ENCODE assay signal across 10 cellular contexts in genomic region chr11:84249344-84250135, GRCh38.
DNase-seq lines count a peak whose midpoint lies in the region; ATAC-seq and TF ChIP-seq lines count a peak whose summit lies in the region.
"Had no signal": no experiment of that assay in that cellular context is flagged by ENCODE, and none has a peak within 500 bp of the region (broad histone marks: within the 10 kb centered on the region; RNA-seq: fewer than 3 reads in every experiment).

No MANE protein-coding gene starts in this region.

- H3K9me3 ChIP-seq in lung (ENCODE audit: control insufficient read depth in 2 of 2, insufficient read depth in 1 of 2, low read length in 1 of 2): no peaks in the 10 kb centered on the region
- H3K9me3 ChIP-seq in naive thymus-derived CD4-positive, alpha-beta T cell (ENCODE audit: control insufficient read depth in 2 of 3, low read length in 3 of 3): no peaks in the 10 kb centered on the region
- no peaks in the 10 kb centered on the region for H3K9me3 ChIP-seq in effector memory CD4-positive, alpha-beta T cell (ENCODE audit: control insufficient read depth, low read length)
- H3K9me3 ChIP-seq: spleen had no signal

- H3K27me3 Mint-ChIP-seq in naive thymus-derived CD4-positive, alpha-beta T cell: no peaks in the 10 kb centered on the region
- H3K27me3 Mint-ChIP-seq: memory B cell had no signal

- no peak for TF ChIP-seq CTCF in lung (IDR thresholded peaks at IDR 0.05; ENCODE audit: control extremely low read depth, extremely low read depth)

- H3K27ac ChIP-seq in lung (ENCODE audit: low read depth in 1 of 2, low read length in 1 of 2): peak overlapping the region in 1 of 2 donors; percentile 16
- no peak overlapping the region for H3K27ac ChIP-seq in naive thymus-derived CD4-positive, alpha-beta T cell (ENCODE audit: low read depth, low read length)
- no peak overlapping the region for H3K27ac ChIP-seq in effector memory CD4-positive, alpha-beta T cell (ENCODE audit: insufficient read depth, low read length, poor library complexity, severe bottlenecking)
- H3K27ac ChIP-seq: spleen had no signal

- intact Hi-C loops in naive thymus-derived CD4-positive, alpha-beta T cell (cut with micrococcal nuclease): no loop called here

- H3K36me3 ChIP-seq in lung (ENCODE audit: control insufficient read depth in 2 of 2, insufficient read depth in 2 of 2, low read length in 2 of 2): no peaks in the 10 kb centered on the region
- no peaks in the 10 kb centered on the region for H3K36me3 ChIP-seq in naive thymus-derived CD4-positive, alpha-beta T cell (ENCODE audit: control insufficient read depth in 2 of 3, insufficient read depth in 3 of 3, low read length in 3 of 3)
- no peaks in the 10 kb centered on the region for H3K36me3 ChIP-seq in effector memory CD4-positive, alpha-beta T cell (ENCODE audit: control insufficient read depth, insufficient read depth, low read length)
- H3K36me3 ChIP-seq: spleen had no signal

- DNase-seq in M059J (ENCODE audit: low read depth) (peak; percentile 41), lung (ENCODE audit: low spot score) (no peak), AG08396 (ENCODE audit: low spot score) (no peak)
- DNase-seq in naive thymus-derived CD4-positive, alpha-beta T cell: no peak
- no peak for DNase-seq in effector memory CD4-positive, alpha-beta T cell
- DNase-seq: spleen had no signal

- H3K27me3 ChIP-seq in lung (ENCODE audit: control insufficient read depth, insufficient read depth): no peaks in the 10 kb centered on the region
- H3K27me3 ChIP-seq in naive thymus-derived CD4-positive, alpha-beta T cell (ENCODE audit: control insufficient read depth in 2 of 2, insufficient read depth in 2 of 2, low read length in 2 of 2): no peaks in the 10 kb centered on the region
- no peaks in the 10 kb centered on the region for H3K27me3 ChIP-seq in effector memory CD4-positive, alpha-beta T cell (replicated peaks; ENCODE audit: control insufficient read depth, insufficient read depth, low read length, poor library complexity, severe bottlenecking)
- H3K27me3 ChIP-seq: spleen had no signal

- peaks cover 0 to 11% (median 1%) of the 10 kb centered on the region in 11 donors for H3K9me3 Mint-ChIP-seq in naive thymus-derived CD4-positive, alpha-beta T cell
- H3K9me3 Mint-ChIP-seq: memory B cell had no signal

- POLR2A ChIA-PET in naive thymus-derived CD4-positive, alpha-beta T cell (lab: Charles Lee): no interaction called here

- H3K27ac Mint-ChIP-seq in naive thymus-derived CD4-positive, alpha-beta T cell: no peak overlapping the region
- H3K27ac Mint-ChIP-seq: memory B cell had no signal

- H3K4me3 Mint-ChIP-seq in naive thymus-derived CD4-positive, alpha-beta T cell: no peak overlapping the region
- H3K4me3 Mint-ChIP-seq: memory B cell had no signal

- no peaks in the 10 kb centered on the region for H3K36me3 Mint-ChIP-seq in naive thymus-derived CD4-positive, alpha-beta T cell
- H3K36me3 Mint-ChIP-seq: memory B cell had no signal

- no peaks in the 10 kb centered on the region for H3K4me1 Mint-ChIP-seq in naive thymus-derived CD4-positive, alpha-beta T cell
- H3K4me1 Mint-ChIP-seq: memory B cell had no signal

- CTCF ChIA-PET in naive thymus-derived CD4-positive, alpha-beta T cell (lab: Charles Lee): no interaction called here

- 63 to 80% methylated on average over 4 of the region's 4 CpGs for WGBS in lung, 2 donors

- ATAC-seq in GM18873 (IDR thresholded peaks at IDR 0.05; ENCODE audit: low FRiP score, unreplicated experiment): peak; percentile 59
- peak; percentile 61 for ATAC-seq in HG02571 (IDR thresholded peaks at IDR 0.05; ENCODE audit: unreplicated experiment)
- ATAC-seq in lung (ENCODE audit: insufficient read depth, low FRiP score): peak; percentile 59
- no peak for ATAC-seq in GM18907 (IDR thresholded peaks at IDR 0.05; ENCODE audit: unreplicated experiment)
- ATAC-seq in naive thymus-derived CD4-positive, alpha-beta T cell: no peak

- no peak overlapping the region for H3K4me3 ChIP-seq in lung
- H3K4me3 ChIP-seq in naive thymus-derived CD4-positive, alpha-beta T cell (ENCODE audit: low read length): no peak overlapping the region
- no peak overlapping the region for H3K4me3 ChIP-seq in effector memory CD4-positive, alpha-beta T cell (ENCODE audit: insufficient read depth, low read depth, low read length, poor library complexity, severe bottlenecking)
- H3K4me3 ChIP-seq: spleen had no signal

- H3K4me1 ChIP-seq in lung (ENCODE audit: control insufficient read depth in 2 of 2, insufficient read depth in 2 of 2, low read length in 2 of 2): peaks cover 0 to 2% of the 10 kb centered on the region in 2 donors
- H3K4me1 ChIP-seq in naive thymus-derived CD4-positive, alpha-beta T cell (ENCODE audit: control insufficient read depth in 2 of 2, insufficient read depth in 2 of 2, low read length in 2 of 2): no peaks in the 10 kb centered on the region
- no peaks in the 10 kb centered on the region for H3K4me1 ChIP-seq in effector memory CD4-positive, alpha-beta T cell (ENCODE audit: control insufficient read depth, insufficient read depth, low read length, poor library complexity, severe bottlenecking)
- H3K4me1 ChIP-seq: spleen had no signal

Comparison
In these comparisons a context has a peak if more than half of its experiments do, and no peak if none do; other contexts are left out.
1. ATAC-seq: peak in GM18873 (single experiment), HG02571 (single experiment) and lung (single experiment); none in GM18907 (single experiment) and naive thymus-derived CD4-positive, alpha-beta T cell (single experiment).